ENCODE assay signal across 21 cellular contexts in genomic region chr9:91784673-91785402, GRCh38.
"Had no signal": no experiment of that assay in that cellular context is flagged by ENCODE, and none has a peak within 500 bp of the region (broad histone marks: within the 10 kb centered on the region; RNA-seq: fewer than 3 reads in every experiment).

No MANE protein-coding gene starts in this region.

- H3K4me3 Mint-ChIP-seq: activated B cell treated with CpG ODN at 0.5 μM for 24 hours; activated CD4-positive, alpha-beta T cell treated with anti-CD3 and anti-CD28 coated beads for 36 hours; activated naive CD8-positive, alpha-beta T cell treated with anti-CD3 and anti-CD28 coated beads for 36 hours; central memory CD8-positive, alpha-beta T cell; natural killer cell; T-helper 1 cell treated with Interleukin-12 subunit alpha and Interleukin-12 subunit beta and Interleukin-4 antibody, amounts not matched to agents 30 μg/mL and 1 μg/mL, for 36 hours had no signal

- H3K4me1 Mint-ChIP-seq: activated B cell treated with CpG ODN at 0.5 μM for 24 hours, natural killer cell had no signal

- H3K27ac ChIP-seq: coronary artery, epithelial cell of prostate, left ventricle myocardium inferior, tibial nerve had no signal

- H3K27ac Mint-ChIP-seq: activated B cell treated with CpG ODN at 0.5 μM for 24 hours; activated CD4-positive, alpha-beta T cell treated with anti-CD3 and anti-CD28 coated beads for 36 hours; activated naive CD8-positive, alpha-beta T cell treated with anti-CD3 and anti-CD28 coated beads for 36 hours; natural killer cell; T-helper 1 cell treated with Interleukin-12 subunit alpha and Interleukin-12 subunit beta and Interleukin-4 antibody, amounts not matched to agents 30 μg/mL and 1 μg/mL, for 36 hours had no signal

- H3K36me3 Mint-ChIP-seq: activated naive CD8-positive, alpha-beta T cell treated with anti-CD3 and anti-CD28 coated beads for 36 hours; natural killer cell had no signal

- H3K4me1 ChIP-seq: left ventricle myocardium inferior, tibial nerve had no signal

- DNase-seq: activated B cell treated with CpG ODN at 0.5 μM for 24 hours; activated CD4-positive, alpha-beta T cell treated with anti-CD3 and anti-CD28 coated beads for 36 hours; activated CD4-positive, alpha-beta T cell treated with anti-CD3 and anti-CD28 coated beads, Interleukin-2, amount 50 U/mL, for 4 hours; activated naive CD4-positive, alpha-beta T cell treated with Interleukin-2 at 50 U/mL for 16 hours; activated naive CD8-positive, alpha-beta T cell treated with anti-CD3 and anti-CD28 coated beads for 36 hours; activated T-cell treated with anti-CD3 and anti-CD28 coated beads, Interleukin-2, amount 50 U/mL, for 48 hours; left ventricle myocardium inferior; midbrain; natural killer cell; posterior cingulate gyrus; stimulated activated CD4-positive, alpha-beta T cell treated with anti-CD3 and anti-CD28 coated beads, Interleukin-12 subunit alpha, Interleukin-12 subunit beta, amount 100 ng/mL, for 4 hours; stimulated activated CD4-positive, alpha-beta T cell treated with anti-CD3 and anti-CD28 coated beads, Interleukin-4, amount 100 ng/mL, for 4 hours; stimulated activated naive CD8-positive, alpha-beta T cell treated with anti-CD3 and anti-CD28 coated beads, Interleukin-15, Interleukin-2, amounts not matched to agents 100 U/mL and 50 U/mL, for 24 hours; substantia nigra; T1000 had no signal

- ATAC-seq: activated CD4-positive, alpha-beta T cell treated with anti-CD3 and anti-CD28 coated beads for 36 hours; natural killer cell; right cardiac atrium; stimulated activated naive CD8-positive, alpha-beta T cell treated with anti-CD3 and anti-CD28 coated beads, Interleukin-15, Interleukin-2, amounts not matched to agents 100 U/mL and 50 U/mL, for 24 hours had no signal

- H3K9me3 Mint-ChIP-seq: central memory CD8-positive, alpha-beta T cell had no signal

- H3K36me3 ChIP-seq: left ventricle myocardium inferior, tibial nerve had no signal

- H3K4me3 ChIP-seq: coronary artery, left ventricle myocardium inferior, tibial nerve had no signal

- H3K27me3 ChIP-seq: tibial nerve had no signal
